ENCODE assay signal across 28 cellular contexts in genomic region chr14:37813746-37814145, GRCh38.
"Had no signal": no experiment of that assay in that cellular context is flagged by ENCODE, and none has a peak within 500 bp of the region (broad histone marks: within the 10 kb centered on the region; RNA-seq: fewer than 3 reads in every experiment).

No MANE protein-coding gene starts in this region.

- ATAC-seq: activated CD8-positive, alpha-beta T cell treated with anti-CD3 and anti-CD28 coated beads for 36 hours; activated T-cell treated with anti-CD3 and anti-CD28 coated beads, Interleukin-2, amount 50 U/mL, for 72 hours; activated T-helper 17 cell treated with anti-CD3 and anti-CD28 coated beads, Interleukin-2, amount 50 U/mL, for 72 hours; body of pancreas had no signal

- H3K4me3 ChIP-seq: ascending aorta, body of pancreas, breast epithelium, Peyer's patch, SJSA1 had no signal

- DNase-seq: activated CD4-positive, alpha-beta T cell treated with anti-CD3 and anti-CD28 coated beads, Interleukin-2, amount 10 ng/mL, durations not matched to agents 24 days and 14 days; activated CD4-positive, alpha-beta T cell treated with anti-CD3 and anti-CD28 coated beads, Interleukin-2, amount 50 U/mL, for 4 hours; activated CD8-positive, alpha-beta T cell treated with anti-CD3 and anti-CD28 coated beads for 36 hours; activated effector memory CD4-positive, alpha-beta T cell treated with anti-CD3 and anti-CD28 coated beads, Interleukin-2, amount 50 U/mL, for 16 hours; activated naive CD4-positive, alpha-beta T cell; activated naive CD8-positive, alpha-beta T cell treated with anti-CD3 and anti-CD28 coated beads, Interleukin-2, amount 10 ng/mL, durations not matched to agents 7 days and 5 days; activated T-cell treated with anti-CD3 and anti-CD28 coated beads, Interleukin-2, amount 50 U/mL, for 1 hour; activated T-cell treated with anti-CD3 and anti-CD28 coated beads, Interleukin-2, amount 50 U/mL, for 72 hours; amygdala; body of pancreas; caudate nucleus; cerebellar nuclear complex; NCI-H1048; NCI-H1105 treated with DMSO at 0.1 percent for 48 hours; NCI-H1436; NCI-H187; NCI-H2029 treated with DMSO at 0.1 percent for 48 hours; NCI-H2107; NCI-H226; NCI-H446 treated with DMSO at 0.1 percent for 48 hours; Peyer's patch; RPMI8226; SHP77 treated with DMSO at 0.1 percent for 48 hours; SK-N-SH had no signal
